ENCODE assay signal across 14 cellular contexts in the genomic region with DNA sequence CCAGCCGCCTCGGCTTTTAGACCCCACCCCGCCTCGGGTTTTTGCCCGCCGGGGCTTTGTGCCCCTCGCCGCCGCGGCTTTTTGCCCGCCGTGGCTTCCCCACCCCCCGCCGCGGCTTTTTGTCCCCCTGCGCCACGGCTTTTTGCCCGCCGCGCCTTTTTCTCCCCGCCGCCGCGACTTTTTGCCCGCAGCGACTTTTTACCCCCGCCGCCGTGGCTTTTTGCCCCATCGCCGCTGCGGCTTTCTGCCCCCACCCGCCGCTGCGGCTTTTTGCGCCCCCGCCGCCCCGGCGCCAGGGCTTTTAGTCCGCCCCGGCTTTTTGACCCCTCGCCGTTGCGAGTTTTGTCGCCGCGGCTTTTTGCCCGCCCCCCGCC.
DNase-seq lines count a peak whose midpoint lies in the region; ATAC-seq and TF ChIP-seq lines count a peak whose summit lies in the region.
"Had no signal": no experiment of that assay in that cellular context is flagged by ENCODE, and none has a peak within 500 bp of the region (broad histone marks: within the 10 kb centered on the region; RNA-seq: fewer than 3 reads in every experiment).

No MANE protein-coding gene starts in this region.

- no peak for ATAC-seq in heart right ventricle
- no peak for ATAC-seq in Right ventricle myocardium inferior
- ATAC-seq in HG03159 (IDR thresholded peaks at IDR 0.05; ENCODE audit: unreplicated experiment): no peak
- ATAC-seq: effector memory CD8-positive, alpha-beta T cell had no signal

- no peak for DNase-seq in heart right ventricle
- no peak for DNase-seq in Right ventricle myocardium inferior (ENCODE audit: missing footprints)
- no peak for DNase-seq in SK-N-MC (ENCODE audit: low read depth, low spot score)
- no peak for DNase-seq in kidney epithelial cell (ENCODE audit: low read depth)
- DNase-seq in NCI-H1092 (lab: John Stamatoyannopoulos, UW): no peak
- no peak for DNase-seq in ureter (ENCODE audit: low spot score)
- DNase-seq: effector memory CD8-positive, alpha-beta T cell; hippocampal formation; NCI-H1105; NCI-H748 treated with DMSO at 0.1 percent for 48 hours had no signal

- H3K9me3 ChIP-seq in heart right ventricle (peaks cover 0 to 3% (median 0%) of the 10 kb centered on the region in 11 donors), SK-N-MC (ENCODE audit: low read depth, low read length) (no peaks in the 10 kb centered on the region)
- H3K9me3 ChIP-seq: BLaER1, vagina had no signal

- no peaks in the 10 kb centered on the region for H3K36me3 ChIP-seq in heart right ventricle
- H3K36me3 ChIP-seq in SK-N-MC (ENCODE audit: insufficient read depth, low read length): no peaks in the 10 kb centered on the region
- no peaks in the 10 kb centered on the region for H3K36me3 ChIP-seq in kidney epithelial cell (ENCODE audit: control insufficient read depth, insufficient read depth, low read length)
- H3K36me3 ChIP-seq in urinary bladder (ENCODE audit: insufficient read depth): no peaks in the 10 kb centered on the region
- H3K36me3 ChIP-seq: BLaER1, vagina had no signal

- H3K4me3 ChIP-seq in heart right ventricle (peak overlapping the region in 7 of 10 donors; percentile 14 to 43 (median 22)), SK-N-MC (peak overlapping the region; percentile 55), kidney epithelial cell (ENCODE audit: low read depth, low read length) (peak overlapping the region; percentile 22), urinary bladder (ENCODE audit: low read depth, low read length) (peak overlapping the region; percentile 47)

- 3 to 7% methylated on average over 45 to 48 of the region's 50 CpGs for WGBS in heart right ventricle, 2 donors
- WGBS in urinary bladder: 4% methylated on average over 49 of the region's 50 CpGs

- H3K27ac ChIP-seq in heart right ventricle (no peak overlapping the region), SK-N-MC (no peak overlapping the region), urinary bladder (ENCODE audit: low read depth) (no peak overlapping the region)
- H3K27ac ChIP-seq: BLaER1, vagina had no signal

- peaks cover 0 to 22% (median 8%) of the 10 kb centered on the region in 7 donors for H3K27me3 ChIP-seq in heart right ventricle
- H3K27me3 ChIP-seq in kidney epithelial cell (ENCODE audit: control insufficient read depth, insufficient read depth, low read length): peaks cover 14% of the 10 kb centered on the region
- H3K27me3 ChIP-seq: vagina had no signal

- H3K9ac ChIP-seq in SK-N-MC (ENCODE audit: insufficient read length): no peak overlapping the region
- H3K9ac ChIP-seq: BLaER1 had no signal

- intact Hi-C loops in heart right ventricle (cut with DNase I) (no loop called here), Right ventricle myocardium inferior (cut with DNase I) (no loop called here)

- TF ChIP-seq CTCF in heart right ventricle (IDR thresholded peaks at IDR 0.05): no peak
- no peak for TF ChIP-seq CTCF in kidney epithelial cell (IDR thresholded peaks at IDR 0.05; ENCODE audit: insufficient read depth, low read length, poor library complexity, severe bottlenecking)

- H3K4me1 ChIP-seq in heart right ventricle (peaks cover 0 to 4% (median 0%) of the 10 kb centered on the region in 9 donors), urinary bladder (ENCODE audit: insufficient read depth) (no peaks in the 10 kb centered on the region)
- H3K4me1 ChIP-seq: vagina had no signal
